Comparison of ENCODE assay signal across 8 cellular contexts in genomic region chr7:103296901-103297836, GRCh38. TPM values are rescaled to one million over a fixed set of nuclear protein-coding genes. Genes with fewer than 3 reads are reported as not detected.
A peak's percentile ranks its signal among the peaks of the same experiment; 100 is the strongest.
DNase-seq lines count a peak whose midpoint lies in the region; ATAC-seq, FAIRE-seq and TF ChIP-seq lines count a peak whose summit lies in the region.

Gene PMPCB (plus strand): TSS chr7:103297435. CDS start chr7:103297460, 25 bp downstream.

- DNase-seq in GM12891 (ENCODE audit: insufficient read length, low spot score): peak; percentile 76
- peak; percentile 88 for DNase-seq in NCI-H1436 (lab: John Stamatoyannopoulos, UW)
- peak; percentile 94 for DNase-seq in T follicular helper cell (ENCODE audit: low read depth)
- peak; percentile 97 for DNase-seq in cardiac septum (ENCODE audit: low spot score)
- peak; percentile 95 for DNase-seq in pons (ENCODE audit: low spot score)
- DNase-seq in type B pancreatic cell (ENCODE audit: extremely low spot score, unreplicated experiment): peak; percentile 95

- H3K27me3 Mint-ChIP-seq in type B pancreatic cell: peaks cover 9% of the 10 kb centered on the region

- H3K27ac ChIP-seq in adipose tissue (ENCODE audit: low read depth, low read length): no peak within 1 kb of the TSS

- peaks cover 14% of the 10 kb centered on the region for H3K4me1 Mint-ChIP-seq in type B pancreatic cell (ENCODE audit: unreplicated experiment)

- peak; percentile 98 for FAIRE-seq in GM12891 (lab: Jason Lieb, UNC)

- peak within 1 kb of the TSS; percentile 89 for H3K4me3 Mint-ChIP-seq in type B pancreatic cell

- intact Hi-C loops in cardiac septum (cut with DNase I): loop anchor here (2.0 to 5.0 kb wide), 2 partner anchors 45 to 148 kb away; partner anchors contain the start of genes DNAJC2 and NAPEPLD

- H3K9me3 Mint-ChIP-seq in type B pancreatic cell: no peaks in the 10 kb centered on the region

- H3K36me3 Mint-ChIP-seq in type B pancreatic cell: peaks cover 4% of the 10 kb centered on the region

- WGBS in adipose tissue, 3 donors: 1 to 4% (median 3%) methylated on average over 52 of the region's 52 CpGs

- TF ChIP-seq CTCF in type B pancreatic cell (conservative IDR thresholded peaks at IDR 0.05): peak; percentile 95

- peak within 1 kb of the TSS; percentile 82 for H3K27ac Mint-ChIP-seq in type B pancreatic cell

- ATAC-seq in HG02840 (IDR thresholded peaks at IDR 0.05; ENCODE audit: low FRiP score, unreplicated experiment): peak; percentile 90

- peak; percentile 64 for TF ChIP-seq POLR2A in GM12891 (IDR thresholded peaks at IDR 0.05; ENCODE audit: low read depth, low read length)

TF ChIP-seq in GM12891, 5 proteins besides CTCF, POLR2A, EP300 and RAD21:
- TF ChIP-seq TAF1 (IDR thresholded peaks at IDR 0.05; ENCODE audit: low read depth, low read length) (peak; percentile 86), SPI1 (IDR thresholded peaks at IDR 0.05; ENCODE audit: low read depth, low read length) (no peak), POLR2AphosphoS5 (IDR thresholded peaks at IDR 0.05; ENCODE audit: low read depth, low read length) (peak; percentile 69; the same call in 1 of the 2 replicates), POU2F2 (IDR thresholded peaks at IDR 0.05; ENCODE audit: low read depth, low read length) (no peak), PAX5 (IDR thresholded peaks at IDR 0.05; ENCODE audit: insufficient read depth, low read length, severe bottlenecking) (no peak)

RNA-seq across cellular contexts. Expression of gene PMPCB, which starts in this region (rescaled TPM):
- polyA plus RNA-seq in GM12891 (2012; ENCODE audit: low read depth, missing spikeins): 95.8 TPM
- polyA plus RNA-seq in adipose tissue: 10 to 100 TPM; 44.3 to 64.9 (median 45.7) TPM
- total RNA-seq in cardiac septum (68.2 TPM), type B pancreatic cell (ENCODE audit: low replicate concordance) (70.8 and 72.0 TPM in 2 replicates)
